Comparison of ENCODE assay signal across 8 cellular contexts in the genomic region with DNA sequence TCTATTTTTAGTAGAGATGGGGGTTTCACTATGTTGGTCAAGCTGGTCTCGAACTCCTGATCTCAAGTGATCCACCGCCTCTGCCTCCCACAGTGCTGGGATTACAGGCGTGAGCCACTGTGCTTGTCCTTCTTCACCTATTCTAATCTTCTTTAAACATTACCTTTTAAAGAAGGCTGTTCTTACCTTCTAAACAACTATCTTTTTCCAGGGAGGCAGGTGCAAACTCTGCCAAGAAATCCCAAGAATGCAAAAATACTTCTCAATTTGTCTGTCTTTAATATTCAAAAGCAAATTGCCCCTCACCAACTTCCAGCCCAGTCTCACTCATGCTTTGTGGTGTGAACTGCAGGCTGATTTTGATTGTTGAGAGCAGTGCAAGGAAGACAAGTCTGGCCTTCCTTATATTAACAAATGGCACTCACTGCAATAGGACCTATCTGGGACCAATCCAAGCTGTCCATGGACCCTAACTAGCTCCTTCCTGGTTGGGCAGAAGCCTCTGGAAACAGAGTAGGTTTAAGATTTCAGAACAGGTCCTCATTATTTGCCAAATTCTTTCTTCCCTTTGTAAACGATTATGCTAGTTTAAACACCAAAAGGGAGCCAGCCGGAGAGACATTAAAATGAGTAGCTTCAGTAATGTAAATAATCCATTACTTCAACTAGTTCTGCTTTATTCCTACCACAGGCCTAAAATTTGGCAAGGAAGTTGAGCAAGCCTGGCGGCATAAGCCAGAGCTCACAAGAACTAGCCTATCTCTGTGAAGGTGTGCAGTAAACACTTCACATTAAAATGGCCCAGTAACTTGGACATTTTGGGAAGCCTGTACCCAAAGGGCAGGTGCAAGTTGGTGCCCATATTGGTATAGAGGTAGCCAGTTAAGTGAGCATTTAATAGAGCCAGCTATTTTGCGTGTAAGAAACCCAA. TPM values are rescaled to one million over a fixed set of nuclear protein-coding genes. Genes with fewer than 3 reads are reported as not detected.
DNase-seq lines count a peak whose midpoint lies in the region; ATAC-seq and TF ChIP-seq lines count a peak whose summit lies in the region.

No MANE protein-coding gene starts in this region.

- H3K4me3 Mint-ChIP-seq in activated T-helper 1 cell treated with anti-CD3 and anti-CD28 coated beads, Interleukin-12 subunit alpha, Interleukin-12 subunit beta, Interleukin-2, Interleukin-4 antibody, amounts not matched to agents 30 ng/mL and 10 ng/mL and 1 ng/mL, durations not matched to agents 14 hours and 24 hours and 36 hours = peak overlapping the region; percentile 100

- ATAC-seq in GM18517 (IDR thresholded peaks at IDR 0.05; ENCODE audit: unreplicated experiment) = no peak

- H3K27me3 Mint-ChIP-seq in activated T-helper 1 cell treated with anti-CD3 and anti-CD28 coated beads, Interleukin-12 subunit alpha, Interleukin-12 subunit beta, Interleukin-2, Interleukin-4 antibody, amounts not matched to agents 30 ng/mL and 10 ng/mL and 1 ng/mL, durations not matched to agents 14 hours and 24 hours and 36 hours (ENCODE audit: insufficient read depth) = no peaks in the 10 kb centered on the region

- H3K9me3 Mint-ChIP-seq in activated T-helper 1 cell treated with anti-CD3 and anti-CD28 coated beads, Interleukin-12 subunit alpha, Interleukin-12 subunit beta, Interleukin-2, Interleukin-4 antibody, amounts not matched to agents 30 ng/mL and 10 ng/mL and 1 ng/mL, durations not matched to agents 14 hours and 24 hours and 36 hours = no peaks in the 10 kb centered on the region

- H3K27ac ChIP-seq in spleen = peak overlapping the region; percentile 97 to 100 (median 99)

- peaks cover 0 to 34% (median 9%) of the 10 kb centered on the region in 6 donors for H3K36me3 ChIP-seq in spleen

- H3K27me3 ChIP-seq in spleen (replicated peaks in 1 of 7) = no peaks in the 10 kb centered on the region

- peaks cover 19 to 40% (median 30%) of the 10 kb centered on the region in 6 donors for H3K4me1 ChIP-seq in spleen

- 45 to 63% (median 48%) methylated on average over 7 of the region's 7 CpGs for WGBS in spleen, 5 donors

- H3K36me3 Mint-ChIP-seq in activated T-helper 1 cell treated with anti-CD3 and anti-CD28 coated beads, Interleukin-12 subunit alpha, Interleukin-12 subunit beta, Interleukin-2, Interleukin-4 antibody, amounts not matched to agents 30 ng/mL and 10 ng/mL and 1 ng/mL, durations not matched to agents 14 hours and 24 hours and 36 hours (ENCODE audit: low read depth) = peaks cover 10% of the 10 kb centered on the region

- H3K4me3 ChIP-seq in iPS-11a (ENCODE audit: low read depth, low read length) (peak overlapping the region; percentile 96), spleen (peak overlapping the region; percentile 50 to 94 (median 84))

- TF ChIP-seq CTCF in spleen (IDR thresholded peaks at IDR 0.05 in 8 of 11, conservative IDR thresholded peaks at IDR 0.05 in 3 of 11) = no peak

- TF ChIP-seq POLR2A in spleen (IDR thresholded peaks at IDR 0.05) = no peak

- DNase-seq in Caki2 (ENCODE audit: low read depth) (peak; percentile 32), LHCN-M2 (ENCODE audit: low read depth) (peak; percentile 17), spleen (no peak), islet precursor cell (no peak), NCI-H1694 treated with DMSO at 0.1 percent for 48 hours (lab: John Stamatoyannopoulos, UW) (no peak)
- no peak for DNase-seq in activated T-helper 1 cell treated with anti-CD3 and anti-CD28 coated beads, Interleukin-12 subunit alpha, Interleukin-12 subunit beta, Interleukin-2, Interleukin-4 antibody, amounts not matched to agents 30 ng/mL and 10 ng/mL and 1 ng/mL, durations not matched to agents 14 hours and 24 hours and 36 hours (ENCODE audit: low spot score)

- in situ Hi-C loops in Caki2 (cut with HindIII; ENCODE audit: low pct_unique_long_range_greater_than_20kb, low sequenced_read_pairs) = no loop called here

- intact Hi-C loops in activated T-helper 1 cell treated with anti-CD3 and anti-CD28 coated beads, Interleukin-12 subunit alpha, Interleukin-12 subunit beta, Interleukin-2, Interleukin-4 antibody, amounts not matched to agents 30 ng/mL and 10 ng/mL and 1 ng/mL, durations not matched to agents 14 hours and 24 hours and 36 hours (cut with micrococcal nuclease) = loop anchor here (5.0 to 10.0 kb wide), 4 partner anchors 670 to 1142 kb away; a partner anchor contains a TSS
- intact Hi-C loops in spleen (cut with DNase I; ENCODE audit: low total_unique reads) = no loop called here

- H3K27ac Mint-ChIP-seq in activated T-helper 1 cell treated with anti-CD3 and anti-CD28 coated beads, Interleukin-12 subunit alpha, Interleukin-12 subunit beta, Interleukin-2, Interleukin-4 antibody, amounts not matched to agents 30 ng/mL and 10 ng/mL and 1 ng/mL, durations not matched to agents 14 hours and 24 hours and 36 hours = peak overlapping the region; percentile 89

- no peaks in the 10 kb centered on the region for H3K9me3 ChIP-seq in spleen

- H3K4me1 Mint-ChIP-seq in activated T-helper 1 cell treated with anti-CD3 and anti-CD28 coated beads, Interleukin-12 subunit alpha, Interleukin-12 subunit beta, Interleukin-2, Interleukin-4 antibody, amounts not matched to agents 30 ng/mL and 10 ng/mL and 1 ng/mL, durations not matched to agents 14 hours and 24 hours and 36 hours (ENCODE audit: low read depth) = peaks cover 33% of the 10 kb centered on the region

RNA-seq across cellular contexts. Expression of a gene that starts 1.6 kb away (rescaled TPM):
- 172 and 204 TPM in 2 replicates for total RNA-seq in Caki2 (2014; rRNA removed; shearing (Covaris generic); ENCODE audit: low replicate concordance)
- total RNA-seq in LHCN-M2 (2014; rRNA removed) = 125 and 133 TPM in 2 replicates
- 66.8 TPM for polyA plus RNA-seq in LHCN-M2 (2012)
- total RNA-seq in activated T-helper 1 cell treated with anti-CD3 and anti-CD28 coated beads, Interleukin-12 subunit alpha, Interleukin-12 subunit beta, Interleukin-2, Interleukin-4 antibody, amounts not matched to agents 30 ng/mL and 10 ng/mL and 1 ng/mL, durations not matched to agents 14 hours and 24 hours and 36 hours = 39.7 and 41.2 TPM in 2 replicates
- 10 to 100 TPM; 50.0 to 74.2 (median 57.7) TPM for total RNA-seq in spleen
- polyA plus RNA-seq in spleen = 100 to 1,000 TPM; 175 to 291 (median 192) TPM

RNA-seq across cellular contexts. Expression of a gene that starts 15.6 kb away (rescaled TPM):
- 2.4 and 6.8 TPM in 2 replicates for total RNA-seq in Caki2 (2014; rRNA removed; shearing (Covaris generic); ENCODE audit: low replicate concordance)
- total RNA-seq in LHCN-M2 (2014; rRNA removed) = 1.4 TPM in 2 replicates
- polyA plus RNA-seq in LHCN-M2 (2012) = 1.8 TPM
- 3.3 and 6.1 TPM in 2 replicates for total RNA-seq in activated T-helper 1 cell treated with anti-CD3 and anti-CD28 coated beads, Interleukin-12 subunit alpha, Interleukin-12 subunit beta, Interleukin-2, Interleukin-4 antibody, amounts not matched to agents 30 ng/mL and 10 ng/mL and 1 ng/mL, durations not matched to agents 14 hours and 24 hours and 36 hours
- total RNA-seq in spleen = 1 to 10 TPM; 3.7 to 9.4 (median 5.4) TPM
- polyA plus RNA-seq in spleen = 10 to 100 TPM; 23.6 to 28.4 (median 25.6) TPM

Comparison
In these comparisons a context has a peak if more than half of its experiments do, and no peak if none do; other contexts are left out.
1. DNase-seq: peak in Caki2 (single experiment) and LHCN-M2 (single experiment); none in activated T-helper 1 cell treated with anti-CD3 and anti-CD28 coated beads, Interleukin-12 subunit alpha, Interleukin-12 subunit beta, Interleukin-2, Interleukin-4 antibody, amounts not matched to agents 30 ng/mL and 10 ng/mL and 1 ng/mL, durations not matched to agents 14 hours and 24 hours and 36 hours (single experiment), spleen (single experiment), islet precursor cell (single experiment) and NCI-H1694 treated with DMSO at 0.1 percent for 48 hours (single experiment).